Comparison of ENCODE assay signal across 11 cellular contexts in the genomic region with DNA sequence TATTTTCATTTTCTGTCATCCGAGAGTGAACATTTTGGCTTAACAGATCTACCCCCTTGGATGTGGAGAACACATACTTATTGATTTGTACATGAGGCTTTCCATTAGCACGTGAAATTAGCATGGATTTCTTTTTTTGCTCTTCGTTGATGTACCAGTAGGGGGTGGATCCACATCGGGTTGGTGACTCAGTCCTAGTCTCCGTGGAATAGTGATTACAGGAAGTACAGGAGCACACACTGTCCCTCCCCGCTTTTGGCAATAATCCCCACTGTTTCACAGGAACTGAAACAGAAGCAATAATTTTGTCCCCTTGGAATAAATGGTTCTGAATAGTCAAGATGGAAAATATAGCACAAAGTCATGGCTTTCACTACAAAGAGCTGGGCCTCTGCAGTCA.
DNase-seq lines count a peak whose midpoint lies in the region; ATAC-seq and TF ChIP-seq lines count a peak whose summit lies in the region.
"Had no signal": no experiment of that assay in that cellular context is flagged by ENCODE, and none has a peak within 500 bp of the region (broad histone marks: within the 10 kb centered on the region; RNA-seq: fewer than 3 reads in every experiment).

No MANE protein-coding gene starts in this region.

- POLR2A ChIA-PET in GM10248 (lab: Yijun Ruan, JAX): no interaction called here

- ATAC-seq in GM18505 (IDR thresholded peaks at IDR 0.05; ENCODE audit: unreplicated experiment): no peak
- ATAC-seq: activated CD8-positive, alpha-beta T cell treated with anti-CD3 and anti-CD28 coated beads for 36 hours; foreskin keratinocyte had no signal

- peaks cover 0 to 12% (median 0%) of the 10 kb centered on the region in 45 donors for H3K27me3 ChIP-seq in dorsolateral prefrontal cortex
- H3K27me3 ChIP-seq: foreskin keratinocyte had no signal

- peaks cover 5% of the 10 kb centered on the region for H3K27me3 Mint-ChIP-seq in activated CD4-positive, alpha-beta T cell treated with anti-CD3 and anti-CD28 coated beads, Interleukin-2, amount 10 ng/mL, durations not matched to agents 24 days and 14 days

- no peaks in the 10 kb centered on the region for H3K4me1 Mint-ChIP-seq in activated CD4-positive, alpha-beta T cell treated with anti-CD3 and anti-CD28 coated beads, Interleukin-2, amount 10 ng/mL, durations not matched to agents 24 days and 14 days

- H3K9me3 Mint-ChIP-seq in activated CD4-positive, alpha-beta T cell treated with anti-CD3 and anti-CD28 coated beads, Interleukin-2, amount 10 ng/mL, durations not matched to agents 24 days and 14 days: no peaks in the 10 kb centered on the region
- H3K9me3 Mint-ChIP-seq: activated CD8-positive, alpha-beta T cell treated with anti-CD3 and anti-CD28 coated beads for 36 hours; nephron progenitor cell had no signal

- H3K4me3 ChIP-seq in dorsolateral prefrontal cortex: no peak overlapping the region

- TF ChIP-seq CTCF in GM10248 (IDR thresholded peaks at IDR 0.05; ENCODE audit: control extremely low read depth, extremely low read depth, low read depth, missing control alignments): peak; percentile 1
- peak in 38 of 56 donors; percentile 8 to 47 (median 28) for TF ChIP-seq CTCF in dorsolateral prefrontal cortex (IDR thresholded peaks at IDR 0.05 in 54 of 56, conservative IDR thresholded peaks at IDR 0.05 in 2 of 56; ENCODE audit: low read depth in 1 of 56, partially characterized antibody in 56 of 56)

- H3K27ac ChIP-seq in dorsolateral prefrontal cortex: peak overlapping the region in 39 of 59 donors; percentile 4 to 79 (median 47)
- H3K27ac ChIP-seq: foreskin keratinocyte had no signal

- TF ChIP-seq POLR2A in GM18505 (IDR thresholded peaks at IDR 0.05; ENCODE audit: borderline replicate concordance, extremely low read depth, insufficient read depth, insufficient read length): no peak

- H3K36me3 Mint-ChIP-seq in activated CD4-positive, alpha-beta T cell treated with anti-CD3 and anti-CD28 coated beads, Interleukin-2, amount 10 ng/mL, durations not matched to agents 24 days and 14 days (ENCODE audit: low read depth): no peaks in the 10 kb centered on the region

- no peak for DNase-seq in GM10248 (ENCODE audit: extremely low spot score)
- DNase-seq in NCI-H2227 (lab: John Stamatoyannopoulos, UW; ENCODE audit: unreplicated experiment): peak; percentile 25
- DNase-seq in dorsolateral prefrontal cortex: peak in 4 of 10 donors; percentile 33 to 45 (median 42)
- peak; percentile 12 for DNase-seq in occipital lobe (lab: John Stamatoyannopoulos, UW)
- no peak for DNase-seq in activated gamma-delta T cell (lab: John Stamatoyannopoulos, UW)
- DNase-seq in NCI-H1694 treated with DMSO at 0.1 percent for 48 hours (lab: John Stamatoyannopoulos, UW): no peak
- DNase-seq in activated CD4-positive, alpha-beta T cell treated with anti-CD3 and anti-CD28 coated beads, Interleukin-2, amount 10 ng/mL, durations not matched to agents 24 days and 14 days: no peak
- DNase-seq: activated CD8-positive, alpha-beta T cell treated with anti-CD3 and anti-CD28 coated beads for 36 hours; foreskin keratinocyte; nephron progenitor cell had no signal

- intact Hi-C loops in dorsolateral prefrontal cortex (cut with DNase I): no loop called here
- intact Hi-C loops in activated CD4-positive, alpha-beta T cell treated with anti-CD3 and anti-CD28 coated beads, Interleukin-2, amount 10 ng/mL, durations not matched to agents 24 days and 14 days (cut with micrococcal nuclease): no loop called here

- CTCF ChIA-PET in GM10248 (lab: Yijun Ruan, JAX): no interaction called here

- no peak overlapping the region for H3K4me3 Mint-ChIP-seq in activated CD4-positive, alpha-beta T cell treated with anti-CD3 and anti-CD28 coated beads, Interleukin-2, amount 10 ng/mL, durations not matched to agents 24 days and 14 days
- H3K4me3 Mint-ChIP-seq: activated CD8-positive, alpha-beta T cell treated with anti-CD3 and anti-CD28 coated beads for 36 hours; nephron progenitor cell had no signal

- H3K27ac Mint-ChIP-seq in activated CD4-positive, alpha-beta T cell treated with anti-CD3 and anti-CD28 coated beads, Interleukin-2, amount 10 ng/mL, durations not matched to agents 24 days and 14 days: no peak overlapping the region
- H3K27ac Mint-ChIP-seq: activated CD8-positive, alpha-beta T cell treated with anti-CD3 and anti-CD28 coated beads for 36 hours; nephron progenitor cell had no signal

Comparison
In these comparisons a context has a peak if more than half of its experiments do, and no peak if none do; other contexts are left out.
1. DNase-seq: peak in NCI-H2227 (single experiment) and occipital lobe (single experiment); none in GM10248 (single experiment), activated gamma-delta T cell (single experiment), NCI-H1694 treated with DMSO at 0.1 percent for 48 hours (single experiment) and activated CD4-positive, alpha-beta T cell treated with anti-CD3 and anti-CD28 coated beads, Interleukin-2, amount 10 ng/mL, durations not matched to agents 24 days and 14 days (single experiment).